14 cellular contexts compared by ENCODE assay signal in the genomic region with DNA sequence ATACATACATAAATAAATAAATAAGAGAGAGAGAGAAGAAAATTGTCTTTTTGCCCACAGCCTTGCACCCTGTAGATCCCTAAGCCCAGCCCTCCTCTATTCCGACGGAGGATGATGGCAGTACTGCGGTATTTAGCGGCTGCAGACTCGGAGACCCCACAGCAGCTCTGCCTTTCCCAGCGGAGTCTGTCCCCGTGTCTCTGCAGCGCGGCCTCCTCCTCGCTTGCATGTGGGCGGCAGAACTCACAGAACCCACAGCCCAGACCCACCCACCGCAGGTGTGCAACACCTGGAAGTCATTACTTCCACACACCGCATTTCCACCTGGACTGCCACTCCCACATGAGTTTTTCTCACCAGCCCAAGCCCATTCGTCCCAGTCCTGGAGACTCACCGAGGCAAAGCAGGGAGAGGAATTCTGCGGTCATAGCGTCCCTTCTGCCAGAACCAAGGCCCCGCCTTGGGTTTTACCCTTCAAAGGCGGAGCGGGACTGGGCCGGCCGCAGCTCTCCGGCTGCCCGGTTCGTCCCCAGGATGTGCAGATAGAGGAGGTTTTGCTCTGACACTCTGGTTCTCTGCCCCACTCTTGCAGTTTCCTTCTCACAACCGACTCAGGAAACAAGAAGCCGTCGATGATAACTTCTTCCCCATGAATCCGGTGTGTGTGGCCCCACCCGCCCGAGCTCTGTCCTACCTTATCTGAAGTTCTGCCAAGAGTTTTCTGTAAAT. TPM values are rescaled to one million over a fixed set of nuclear protein-coding genes. Genes with fewer than 3 reads are reported as not detected.
"Had no signal": no experiment of that assay in that cellular context is flagged by ENCODE, and none has a peak within 500 bp of the region (broad histone marks: within the 10 kb centered on the region; RNA-seq: fewer than 3 reads in every experiment).

A gene with protein sequence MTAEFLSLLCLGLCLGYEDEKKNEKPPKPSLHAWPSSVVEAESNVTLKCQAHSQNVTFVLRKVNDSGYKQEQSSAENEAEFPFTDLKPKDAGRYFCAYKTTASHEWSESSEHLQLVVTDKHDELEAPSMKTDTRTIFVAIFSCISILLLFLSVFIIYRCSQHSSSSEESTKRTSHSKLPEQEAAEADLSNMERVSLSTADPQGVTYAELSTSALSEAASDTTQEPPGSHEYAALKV (minus strand): TSS at position 548 of the 729 bp plus-strand sequence. CDS start 120 bp downstream, at position 428.

- DNase-seq: activated CD4-positive, alpha-beta T cell treated with anti-CD3 and anti-CD28 coated beads for 1 hour; activated CD4-positive, alpha-beta T cell treated with anti-CD3 and anti-CD28 coated beads, Interleukin-2, amount 50 U/mL, for 4 hours; activated T-cell treated with anti-CD3 and anti-CD28 coated beads, Interleukin-2, amount 50 U/mL, for 1 hour; naive B cell; retina; stimulated activated CD4-positive, alpha-beta T cell treated with anti-CD3 and anti-CD28 coated beads, Interleukin-2, amount 100 ng/mL, for 48 hours; stimulated activated naive B cell treated with anti-CD40 and anti-IgM and Interleukin-4, amounts not matched to agents 10 μg/mL and 1 μg/mL and 100 μg/mL, for 72 hours; T-helper 2 cell; thyroid gland; uterus had no signal

- H3K36me3 ChIP-seq: adrenal gland, neural progenitor cell, thyroid gland, uterus had no signal

- H3K27me3 ChIP-seq: adrenal gland, neural progenitor cell, thyroid gland, uterus had no signal

- H3K27ac ChIP-seq: adrenal gland, neural progenitor cell, thyroid gland, uterus had no signal

- H3K9me3 ChIP-seq: adrenal gland, thyroid gland, uterus had no signal

- H3K4me1 ChIP-seq: neural progenitor cell, thyroid gland, uterus had no signal

- H3K4me3 ChIP-seq: adrenal gland, neural progenitor cell, thyroid gland, uterus had no signal

RNA-seq across cellular contexts. Expression of the gene that starts here (rescaled TPM):
- total RNA-seq: esophagus mucosa, lung microvascular endothelial cell, thyroid gland, uterus had no signal
